ENCODE assay signal across 8 cellular contexts in the genomic region with DNA sequence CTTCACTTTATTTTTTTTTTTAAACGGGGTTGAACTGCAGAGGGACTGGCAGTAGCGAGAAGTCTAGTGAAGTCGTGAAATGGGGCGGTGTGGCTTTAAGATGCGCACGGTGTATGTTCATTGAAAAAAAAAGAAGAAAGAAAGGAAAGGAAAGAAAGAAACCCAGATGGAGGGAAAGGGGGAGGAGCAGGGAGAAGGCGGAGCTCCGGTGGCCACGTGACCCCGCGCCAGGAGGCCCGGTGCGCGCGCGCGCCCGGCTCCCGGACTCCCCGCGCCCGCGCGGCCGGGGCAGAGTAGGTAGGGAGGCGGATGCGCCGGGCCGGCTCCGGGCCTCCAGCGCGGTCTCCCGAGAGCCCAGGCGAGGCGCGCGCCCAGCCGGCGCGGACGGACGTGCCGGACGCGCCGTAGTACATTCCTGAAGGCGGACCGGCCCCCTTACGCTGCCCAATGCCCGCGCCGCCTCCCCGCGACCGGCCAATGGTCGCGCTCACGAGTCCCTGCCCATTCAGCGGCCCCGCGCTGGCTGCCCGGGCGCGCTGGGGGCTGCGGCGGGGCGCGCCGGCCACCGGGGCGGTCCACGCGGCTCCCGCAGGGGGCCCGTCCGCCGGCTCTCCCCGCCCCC. TPM values are rescaled to one million over a fixed set of nuclear protein-coding genes. Genes with fewer than 3 reads are reported as not detected.
DNase-seq lines count a peak whose midpoint lies in the region; ATAC-seq and TF ChIP-seq lines count a peak whose summit lies in the region.

No MANE protein-coding gene starts in this region.

- no peaks in the 10 kb centered on the region for H3K9me3 ChIP-seq in Karpas-422 (ENCODE audit: low read length)

- H3K4me2 ChIP-seq in Karpas-422 (ENCODE audit: low read depth, low read length, poor library complexity, severe bottlenecking) = peak overlapping the region; percentile 93

- no peaks in the 10 kb centered on the region for H3K79me2 ChIP-seq in Karpas-422 (ENCODE audit: low read length)

- H3K9me2 ChIP-seq in Karpas-422 (replicated peaks; ENCODE audit: insufficient read depth, low read length) = no peaks in the 10 kb centered on the region

- DNase-seq in DMS79 treated with DMSO at 0.1 percent for 48 hours (lab: John Stamatoyannopoulos, UW) (peak; percentile 78), Karpas-422 (peak; percentile 93), RKO (ENCODE audit: low spot score) (peak; percentile 95), fibroblast of mammary gland (ENCODE audit: low read depth) (peak; percentile 91)
- DNase-seq in activated effector memory CD4-positive, alpha-beta T cell treated with Interleukin-2 at 50 U/mL for 16 hours = peak; percentile 80
- peak; percentile 68 to 89 (median 79) for DNase-seq in naive thymus-derived CD8-positive, alpha-beta T cell
- peak; percentile 65 to 84 (median 76) for DNase-seq in stimulated activated naive CD4-positive, alpha-beta T cell (lab: John Stamatoyannopoulos, UW)

- H3K36me3 ChIP-seq in Karpas-422 (ENCODE audit: insufficient read depth, low read length) = no peaks in the 10 kb centered on the region

- H2AFZ ChIP-seq in Karpas-422 (ENCODE audit: low read length) = peak overlapping the region; percentile 71; the same call in 1 of the 2 replicates

- peak overlapping the region; percentile 71 for H3K4me3 ChIP-seq in Karpas-422 (ENCODE audit: low read length)
- H3K4me3 ChIP-seq in fibroblast of mammary gland (ENCODE audit: control insufficient read depth, low read depth, low read length) = peak overlapping the region; percentile 80

- no peaks in the 10 kb centered on the region for H4K20me1 ChIP-seq in Karpas-422 (ENCODE audit: insufficient read depth, low read depth, low read length)

- H3K4me3 Mint-ChIP-seq in naive thymus-derived CD8-positive, alpha-beta T cell = peak overlapping the region; percentile 85 to 100 (median 96)

- no peaks in the 10 kb centered on the region for H3K36me3 Mint-ChIP-seq in naive thymus-derived CD8-positive, alpha-beta T cell

- H3K4me1 Mint-ChIP-seq in naive thymus-derived CD8-positive, alpha-beta T cell = peaks cover 23 to 56% (median 43%) of the 10 kb centered on the region in 4 donors

- TF ChIP-seq CTCF in fibroblast of mammary gland (conservative IDR thresholded peaks at IDR 0.05; ENCODE audit: control insufficient read depth, insufficient read depth, low read depth, low read length) = no peak

- POLR2A ChIA-PET in naive thymus-derived CD8-positive, alpha-beta T cell (lab: Charles Lee) = interaction anchor here (0.9 to 1.9 kb wide), 5 partner anchors 16 to 1056 kb away, joined by 3 to 8 read pairs (median 4); partner anchors contain the start of gene ERCC6L2

- H3K9ac ChIP-seq in Karpas-422 (ENCODE audit: low read length) = peak overlapping the region; percentile 74

- no peaks in the 10 kb centered on the region for H3K27me3 ChIP-seq in Karpas-422 (ENCODE audit: low read length)

- ATAC-seq in GM21737 (IDR thresholded peaks at IDR 0.05; ENCODE audit: unreplicated experiment) = peak; percentile 40
- ATAC-seq in naive thymus-derived CD8-positive, alpha-beta T cell = peak; percentile 39 to 44

- H3K27ac Mint-ChIP-seq in naive thymus-derived CD8-positive, alpha-beta T cell = peak overlapping the region; percentile 74 to 94 (median 86)

- H3K27ac ChIP-seq in Karpas-422 (ENCODE audit: low read length) = peak overlapping the region; percentile 36; the same call in 1 of the 2 replicates

- no peaks in the 10 kb centered on the region for H3K9me3 Mint-ChIP-seq in naive thymus-derived CD8-positive, alpha-beta T cell

- peaks cover 42% of the 10 kb centered on the region for H3K4me1 ChIP-seq in Karpas-422 (ENCODE audit: low read length)

- H3K27me3 Mint-ChIP-seq in naive thymus-derived CD8-positive, alpha-beta T cell = peaks cover 0 to 23% (median 0%) of the 10 kb centered on the region in 5 donors

RNA-seq across cellular contexts. Expression of gene PTCH1, which starts 6.0 kb away (rescaled TPM):
- total RNA-seq in Karpas-422 (2014; rRNA removed; shearing (Covaris generic); ENCODE audit: low replicate concordance) = 11.7 and 12.4 TPM in 2 replicates
- 10 to 100 TPM; 47.7 to 49.6 TPM for total RNA-seq in naive thymus-derived CD8-positive, alpha-beta T cell
- 10 to 100 TPM; 10.5 to 18.1 (median 17.3) TPM for polyA plus RNA-seq in naive thymus-derived CD8-positive, alpha-beta T cell

Comparison
In these comparisons a context has a peak if more than half of its experiments do, and no peak if none do; other contexts are left out.
1. Peak in every context shown above with its lines: DNase-seq, ATAC-seq, H3K4me3 ChIP-seq and H3K27ac ChIP-seq.